10 cellular contexts compared by ENCODE assay signal in the genomic region with DNA sequence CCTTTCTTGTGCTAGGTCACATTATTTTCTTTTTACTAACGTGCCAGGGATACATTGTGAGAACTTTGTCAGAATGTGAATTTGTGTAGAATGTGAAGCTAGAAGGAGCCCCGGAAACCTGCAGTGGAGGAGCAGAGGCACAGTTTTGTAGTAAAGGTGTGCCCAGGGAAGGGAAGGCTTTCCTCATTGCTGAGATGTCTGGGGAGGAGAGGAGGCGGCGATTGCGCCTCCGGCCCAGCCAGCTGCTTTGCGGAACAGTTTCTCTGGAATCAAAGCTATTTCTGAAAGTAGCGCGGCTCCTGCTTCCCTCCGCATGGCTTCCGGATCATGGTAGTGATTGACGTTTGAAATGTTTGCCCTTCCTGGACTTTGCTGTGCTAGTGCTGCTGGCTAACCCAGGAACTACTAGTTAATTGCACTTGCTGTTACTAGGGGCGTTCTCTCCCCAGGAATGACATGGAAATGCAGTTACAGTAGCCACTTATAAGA.
DNase-seq lines count a peak whose midpoint lies in the region; ATAC-seq, FAIRE-seq and TF ChIP-seq lines count a peak whose summit lies in the region.
"Had no signal": no experiment of that assay in that cellular context is flagged by ENCODE, and none has a peak within 500 bp of the region (broad histone marks: within the 10 kb centered on the region; RNA-seq: fewer than 3 reads in every experiment).

No MANE protein-coding gene starts in this region.

- ATAC-seq in CD8-positive, alpha-beta T cell = no peak
- ATAC-seq in HG02798 (IDR thresholded peaks at IDR 0.05; ENCODE audit: poor library complexity, unreplicated experiment) = no peak
- no peak for ATAC-seq in HG03108 (IDR thresholded peaks at IDR 0.05; ENCODE audit: unreplicated experiment)
- ATAC-seq in GM18907 (IDR thresholded peaks at IDR 0.05; ENCODE audit: unreplicated experiment) = no peak

- TF ChIP-seq CTCF in CD8-positive, alpha-beta T cell (IDR thresholded peaks at IDR 0.05) = no peak
- TF ChIP-seq CTCF in cardiac muscle cell (IDR thresholded peaks at IDR 0.05; ENCODE audit: low read depth, low read length) (no peak), osteocyte (IDR thresholded peaks at IDR 0.05) (no peak)

- H3K27me3 Mint-ChIP-seq in CD8-positive, alpha-beta T cell (ENCODE audit: low read depth) = no peaks in the 10 kb centered on the region
- H3K27me3 Mint-ChIP-seq in osteocyte (ENCODE audit: unreplicated experiment) = no peaks in the 10 kb centered on the region

- no peaks in the 10 kb centered on the region for H3K27me3 ChIP-seq in CD8-positive, alpha-beta T cell (ENCODE audit: insufficient read depth, low read length)
- H3K27me3 ChIP-seq in cardiac muscle cell = no peaks in the 10 kb centered on the region

- H3K36me3 ChIP-seq in CD8-positive, alpha-beta T cell (ENCODE audit: insufficient read depth, low read length) = peaks cover 16% of the 10 kb centered on the region
- H3K36me3 ChIP-seq in cardiac muscle cell = no peaks in the 10 kb centered on the region

- H3K4me1 ChIP-seq in CD8-positive, alpha-beta T cell (ENCODE audit: insufficient read depth, low read length) = peaks cover 10% of the 10 kb centered on the region
- peaks cover 36% of the 10 kb centered on the region for H3K4me1 ChIP-seq in cardiac muscle cell (ENCODE audit: low read depth)

- POLR2A ChIA-PET in CD8-positive, alpha-beta T cell (lab: Charles Lee) = interaction anchor here (1.5 kb wide), 1 partner anchor 17 kb away, joined by 3 read pairs; no protein-coding TSS in a partner anchor

- H3K27ac ChIP-seq in CD8-positive, alpha-beta T cell (ENCODE audit: low read depth, low read length) = no peak overlapping the region
- peak overlapping the region; percentile 74 for H3K27ac ChIP-seq in cardiac muscle cell

- H3K4me1 Mint-ChIP-seq in CD8-positive, alpha-beta T cell (ENCODE audit: low read depth) = peaks cover 58% of the 10 kb centered on the region
- H3K4me1 Mint-ChIP-seq in osteocyte (ENCODE audit: unreplicated experiment) = peaks cover 37% of the 10 kb centered on the region

- H3K36me3 Mint-ChIP-seq in CD8-positive, alpha-beta T cell = peaks cover 61% of the 10 kb centered on the region
- peaks cover 21% of the 10 kb centered on the region for H3K36me3 Mint-ChIP-seq in osteocyte (ENCODE audit: unreplicated experiment)

- H3K9me3 ChIP-seq in CD8-positive, alpha-beta T cell (ENCODE audit: low read length) = no peaks in the 10 kb centered on the region
- no peaks in the 10 kb centered on the region for H3K9me3 ChIP-seq in cardiac muscle cell (ENCODE audit: low read depth)

- H3K9me3 Mint-ChIP-seq in CD8-positive, alpha-beta T cell = no peaks in the 10 kb centered on the region
- no peaks in the 10 kb centered on the region for H3K9me3 Mint-ChIP-seq in osteocyte (ENCODE audit: unreplicated experiment)

- no peak for FAIRE-seq in RCC 7860 (lab: Jason Lieb, UNC)

- CTCF ChIA-PET in CD8-positive, alpha-beta T cell (lab: Charles Lee) = interaction anchor here (1.0 to 1.5 kb wide), 2 partner anchors 30 to 42 kb away, joined by 3 to 5 read pairs; no protein-coding TSS in a partner anchor

- H3K4me3 Mint-ChIP-seq in CD8-positive, alpha-beta T cell = peak overlapping the region; percentile 29
- H3K4me3 Mint-ChIP-seq in osteocyte (ENCODE audit: unreplicated experiment) = peak overlapping the region; percentile 72

- H3K4me3 ChIP-seq in CD8-positive, alpha-beta T cell (ENCODE audit: low read depth, low read length) = no peak overlapping the region
- H3K4me3 ChIP-seq in cardiac muscle cell = no peak overlapping the region

- intact Hi-C loops in CD8-positive, alpha-beta T cell (cut with DNase I, micrococcal nuclease) = loop anchor here in 1 of 2 experiments (2.0 kb wide), 1 partner anchor 15 kb away; no protein-coding TSS in a partner anchor

- peak overlapping the region; percentile 28 for H3K27ac Mint-ChIP-seq in CD8-positive, alpha-beta T cell
- peak overlapping the region; percentile 95 for H3K27ac Mint-ChIP-seq in osteocyte (ENCODE audit: unreplicated experiment)

- no peak for DNase-seq in CD8-positive, alpha-beta T cell
- DNase-seq in SHP77 treated with DMSO at 0.1 percent for 48 hours (lab: John Stamatoyannopoulos, UW) = peak; percentile 58
- peak in 1 of 2 donors; percentile 33 for DNase-seq in cardiac muscle cell (ENCODE audit: low read depth in 1 of 2, low spot score in 1 of 2)
- peak; percentile 80 for DNase-seq in osteocyte (ENCODE audit: extremely low spot score, unreplicated experiment)
- no peak for DNase-seq in RCC 7860 (ENCODE audit: low spot score)
- DNase-seq: amniotic stem cell, GF-D8 had no signal

Comparison
In these comparisons a context has a peak if more than half of its experiments do, and no peak if none do; other contexts are left out.
1. DNase-seq: peak in SHP77 treated with DMSO at 0.1 percent for 48 hours (single experiment) and osteocyte (single experiment); none in CD8-positive, alpha-beta T cell (0 of 7) and RCC 7860 (single experiment).